ENCODE assay signal across 21 cellular contexts in genomic region chr6:112189494-112189893, GRCh38.
DNase-seq lines count a peak whose midpoint lies in the region; ATAC-seq and TF ChIP-seq lines count a peak whose summit lies in the region.
"Had no signal": no experiment of that assay in that cellular context is flagged by ENCODE, and none has a peak within 500 bp of the region (broad histone marks: within the 10 kb centered on the region; RNA-seq: fewer than 3 reads in every experiment).

No MANE protein-coding gene starts in this region.

- no peaks in the 10 kb centered on the region for H3K36me3 Mint-ChIP-seq in neural progenitor cell
- H3K36me3 Mint-ChIP-seq: activated CD4-positive, alpha-beta memory T cell treated with anti-CD3 and anti-CD28 coated beads for 36 hours; activated naive CD8-positive, alpha-beta T cell treated with anti-CD3 and anti-CD28 coated beads, Interleukin-2, amount 10 ng/mL, durations not matched to agents 7 days and 5 days; CD4-positive, alpha-beta memory T cell; stimulated activated effector memory CD8-positive, alpha-beta T cell treated with anti-CD3 and anti-CD28 coated beads, Interleukin-12 subunit alpha, Interleukin-12 subunit beta, amount 100 ng/mL, for 72 hours had no signal

- no peak overlapping the region for H3K4me3 Mint-ChIP-seq in neural progenitor cell
- H3K4me3 Mint-ChIP-seq: activated CD4-positive, alpha-beta memory T cell treated with anti-CD3 and anti-CD28 coated beads for 36 hours; activated naive CD8-positive, alpha-beta T cell treated with anti-CD3 and anti-CD28 coated beads, Interleukin-2, amount 10 ng/mL, durations not matched to agents 7 days and 5 days; CD4-positive, alpha-beta memory T cell; stimulated activated effector memory CD8-positive, alpha-beta T cell treated with anti-CD3 and anti-CD28 coated beads, Interleukin-12 subunit alpha, Interleukin-12 subunit beta, amount 100 ng/mL, for 72 hours had no signal

- in situ Hi-C loops in GM13977 (cut with MboI; ENCODE audit: low pct_unique_long_range_greater_than_20kb, low sequenced_read_pairs, unreplicated experiment): loop anchor here (25.0 kb wide), 1 partner anchor 1723 kb away; no protein-coding TSS in a partner anchor

- intact Hi-C loops in left ventricle myocardium superior (cut with micrococcal nuclease): no loop called here
- intact Hi-C loops in Right ventricle myocardium inferior (cut with DNase I): no loop called here

- DNase-seq in left ventricle myocardium superior (no peak), Right ventricle myocardium inferior (ENCODE audit: missing footprints) (no peak), fibroblast of gingiva (ENCODE audit: low read depth) (peak; percentile 37), neural progenitor cell (ENCODE audit: low spot score) (no peak), NCI-H748 (lab: John Stamatoyannopoulos, UW; ENCODE audit: unreplicated experiment) (no peak), GM13977 (ENCODE audit: low spot score) (no peak)
- DNase-seq: ACHN; activated CD4-positive, alpha-beta memory T cell treated with anti-CD3 and anti-CD28 coated beads for 36 hours; activated naive CD8-positive, alpha-beta T cell treated with anti-CD3 and anti-CD28 coated beads, Interleukin-2, amount 10 ng/mL, durations not matched to agents 7 days and 5 days; activated T-cell treated with anti-CD3 and anti-CD28 coated beads, Interleukin-2, amount 50 U/mL, for 48 hours; CD4-positive, alpha-beta memory T cell; glutamatergic neuron; midbrain; NCI-H1105; NCI-H774; occipital lobe; spleen had no signal

- no peaks in the 10 kb centered on the region for H3K36me3 ChIP-seq in neural progenitor cell
- H3K36me3 ChIP-seq: spleen had no signal

- no peak overlapping the region for H3K4me2 ChIP-seq in neural progenitor cell

- H3K27me3 Mint-ChIP-seq in neural progenitor cell (ENCODE audit: insufficient read depth, low read depth): no peaks in the 10 kb centered on the region

- no peaks in the 10 kb centered on the region for H4K20me1 ChIP-seq in neural progenitor cell (ENCODE audit: low read depth)

- ATAC-seq in left ventricle myocardium superior (peak; percentile 60), Right ventricle myocardium inferior (no peak), GM21423 (IDR thresholded peaks at IDR 0.05; ENCODE audit: unreplicated experiment) (no peak), HG03196 (IDR thresholded peaks at IDR 0.05; ENCODE audit: unreplicated experiment) (no peak)
- ATAC-seq: Panc1; stimulated activated effector memory CD8-positive, alpha-beta T cell treated with anti-CD3 and anti-CD28 coated beads, Interleukin-12 subunit alpha, Interleukin-12 subunit beta, amount 100 ng/mL, for 72 hours had no signal

- no peaks in the 10 kb centered on the region for H3K79me2 ChIP-seq in neural progenitor cell (ENCODE audit: low read depth)

- no peaks in the 10 kb centered on the region for H3F3A ChIP-seq in neural progenitor cell (ENCODE audit: low read depth)

- H3K27me3 ChIP-seq in neural progenitor cell: no peaks in the 10 kb centered on the region

- no peaks in the 10 kb centered on the region for H3K9me3 ChIP-seq in neural progenitor cell (ENCODE audit: low read depth)
- H3K9me3 ChIP-seq: spleen had no signal

- H3K4me1 ChIP-seq in neural progenitor cell: peaks cover 22% of the 10 kb centered on the region
- H3K4me1 ChIP-seq: spleen had no signal

- H3K4me1 Mint-ChIP-seq in neural progenitor cell: peaks cover 46% of the 10 kb centered on the region

- H3K27ac ChIP-seq in neural progenitor cell: no peak overlapping the region
- H3K27ac ChIP-seq: spleen had no signal

- H3K4me3 ChIP-seq in neural progenitor cell: no peak overlapping the region
- H3K4me3 ChIP-seq: spleen had no signal

- H2AFZ ChIP-seq in neural progenitor cell (replicated peaks): peak overlapping the region; percentile 32

- TF ChIP-seq CTCF in neural progenitor cell (IDR thresholded peaks at IDR 0.05): no peak
- TF ChIP-seq CTCF in GM13977 (IDR thresholded peaks at IDR 0.05; ENCODE audit: extremely low read depth, insufficient read depth, missing control alignments): no peak

- H3K9ac ChIP-seq in neural progenitor cell: no peak overlapping the region

- H3K9me3 Mint-ChIP-seq in neural progenitor cell: no peaks in the 10 kb centered on the region
- H3K9me3 Mint-ChIP-seq: activated CD4-positive, alpha-beta memory T cell treated with anti-CD3 and anti-CD28 coated beads for 36 hours; activated naive CD8-positive, alpha-beta T cell treated with anti-CD3 and anti-CD28 coated beads, Interleukin-2, amount 10 ng/mL, durations not matched to agents 7 days and 5 days; CD4-positive, alpha-beta memory T cell; stimulated activated effector memory CD8-positive, alpha-beta T cell treated with anti-CD3 and anti-CD28 coated beads, Interleukin-12 subunit alpha, Interleukin-12 subunit beta, amount 100 ng/mL, for 72 hours had no signal

- H3K27ac Mint-ChIP-seq in neural progenitor cell: no peak overlapping the region
- H3K27ac Mint-ChIP-seq: activated CD4-positive, alpha-beta memory T cell treated with anti-CD3 and anti-CD28 coated beads for 36 hours; activated naive CD8-positive, alpha-beta T cell treated with anti-CD3 and anti-CD28 coated beads, Interleukin-2, amount 10 ng/mL, durations not matched to agents 7 days and 5 days; CD4-positive, alpha-beta memory T cell; stimulated activated effector memory CD8-positive, alpha-beta T cell treated with anti-CD3 and anti-CD28 coated beads, Interleukin-12 subunit alpha, Interleukin-12 subunit beta, amount 100 ng/mL, for 72 hours had no signal
